Comparison of ENCODE assay signal across 1 cellular context in genomic region chr7:30920021-30920583, GRCh38.
TF ChIP-seq lines count a peak whose summit lies in the region.

No MANE protein-coding gene starts in this region.

TF ChIP-seq in K562, 482 proteins besides CTCF, POLR2A, EP300 and RAD21 (continued from another document):
- TF ChIP-seq MEIS2 (IDR thresholded peaks at IDR 0.05; ENCODE audit: partially characterized antibody) = peak; percentile 54
- no peak for TF ChIP-seq MECOM (CRISPR knock-in tag; IDR thresholded peaks at IDR 0.05)
- no peak for TF ChIP-seq KAT8 (IDR thresholded peaks at IDR 0.05; ENCODE audit: low read depth)
- peak; percentile 71; the same call in 1 of the 2 replicates for TF ChIP-seq ADNP (tag; IDR thresholded peaks at IDR 0.05)
- TF ChIP-seq PHF8 (IDR thresholded peaks at IDR 0.05; ENCODE audit: borderline replicate concordance, low read length) = no peak
- no peak for TF ChIP-seq DNMT1 (IDR thresholded peaks at IDR 0.05)
- TF ChIP-seq KDM2B (CRISPR knock-in tag; IDR thresholded peaks at IDR 0.05) = no peak
- no peak for TF ChIP-seq HDAC3 (IDR thresholded peaks at IDR 0.05; ENCODE audit: borderline replicate concordance, partially characterized antibody)
- TF ChIP-seq SP2 (IDR thresholded peaks at IDR 0.05; ENCODE audit: extremely low read depth, low read depth, low read length, poor library complexity, severe bottlenecking) = no peak
- TF ChIP-seq, protein P1, sequence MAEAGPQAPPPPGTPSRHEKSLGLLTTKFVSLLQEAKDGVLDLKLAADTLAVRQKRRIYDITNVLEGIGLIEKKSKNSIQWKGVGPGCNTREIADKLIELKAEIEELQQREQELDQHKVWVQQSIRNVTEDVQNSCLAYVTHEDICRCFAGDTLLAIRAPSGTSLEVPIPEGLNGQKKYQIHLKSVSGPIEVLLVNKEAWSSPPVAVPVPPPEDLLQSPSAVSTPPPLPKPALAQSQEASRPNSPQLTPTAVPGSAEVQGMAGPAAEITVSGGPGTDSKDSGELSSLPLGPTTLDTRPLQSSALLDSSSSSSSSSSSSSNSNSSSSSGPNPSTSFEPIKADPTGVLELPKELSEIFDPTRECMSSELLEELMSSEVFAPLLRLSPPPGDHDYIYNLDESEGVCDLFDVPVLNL (CRISPR knock-in tag; IDR thresholded peaks at IDR 0.05; ENCODE audit: low read depth) = no peak
- TF ChIP-seq TAF15 (IDR thresholded peaks at IDR 0.05; ENCODE audit: low read depth, low read length) = no peak
- no peak for TF ChIP-seq KLF16 (IDR thresholded peaks at IDR 0.05)
